27 cellular contexts compared by ENCODE assay signal in genomic region chr12:122519418-122519817, GRCh38. TPM values are rescaled to one million over a fixed set of nuclear protein-coding genes. Genes with fewer than 3 reads are reported as not detected.
DNase-seq lines count a peak whose midpoint lies in the region; ATAC-seq, FAIRE-seq and TF ChIP-seq lines count a peak whose summit lies in the region.
"Had no signal": no experiment of that assay in that cellular context is flagged by ENCODE, and none has a peak within 500 bp of the region (broad histone marks: within the 10 kb centered on the region; RNA-seq: fewer than 3 reads in every experiment).

No MANE protein-coding gene starts in this region.

- H3K36me3 ChIP-seq in K562 (ENCODE audit: control insufficient read depth, insufficient read depth, low read length) (peaks cover 98% of the 10 kb centered on the region), vagina (peaks cover 13 to 76% of the 10 kb centered on the region in 2 donors)

- in situ Hi-C loops in K562 (cut with MboI) = no loop called here

- DNase-seq in T-helper 1 cell (no peak), A549 (ENCODE audit: low read depth in 1 of 2, low spot score in 1 of 2) (no peak), HFFc6 (no peak), K562 (ENCODE audit: extremely low read depth in 1 of 4, low spot score in 3 of 4) (no peak), vagina (ENCODE audit: extremely low spot score in 2 of 2) (no peak), AML-193 (lab: John Stamatoyannopoulos, UW) (no peak), osteocyte (ENCODE audit: extremely low spot score, unreplicated experiment) (no peak)
- DNase-seq: 8988T; activated CD4-positive, alpha-beta T cell treated with anti-CD3 and anti-CD28 coated beads, Interleukin-2, amount 10 ng/mL, durations not matched to agents 24 days and 14 days; activated CD8-positive, alpha-beta memory T cell treated with anti-CD3 and anti-CD28 coated beads, Interleukin-2, amount 50 U/mL, for 4 hours; activated effector memory CD4-positive, alpha-beta T cell treated with Interleukin-2 at 50 U/mL for 16 hours; body of pancreas; H9; hypothalamus; immature natural killer cell; NCI-H146; NCI-H2107; NCI-H82; RPMI8226; sigmoid colon; stimulated activated CD4-positive, alpha-beta T cell treated with anti-CD3 and anti-CD28 coated beads, Interleukin-4, amount 100 ng/mL, for 4 hours; testis had no signal

- no peak for TF ChIP-seq RAD21 in A549 (conservative IDR thresholded peaks at IDR 0.05 in 1 of 2, IDR thresholded peaks at IDR 0.05 in 1 of 2)
- TF ChIP-seq RAD21 in K562 (CRISPR knock-in tag; conservative IDR thresholded peaks at IDR 0.05 in 1 of 2, IDR thresholded peaks at IDR 0.05 in 1 of 2) = no peak

- H3K4me3 ChIP-seq in A549 (no peak overlapping the region), K562 (no peak overlapping the region), vagina (no peak overlapping the region)
- H3K4me3 ChIP-seq: body of pancreas, sigmoid colon, testis had no signal

- H3K79me2 ChIP-seq in K562 (ENCODE audit: control insufficient read depth, insufficient read depth, low read length) = peaks cover 91% of the 10 kb centered on the region

- intact Hi-C loops in K562 (cut with micrococcal nuclease) (no loop called here), vagina (cut with DNase I) (no loop called here)

- peaks cover 57% of the 10 kb centered on the region for H3K4me1 ChIP-seq in A549
- H3K4me1 ChIP-seq in K562 (replicated peaks in 1 of 2; ENCODE audit: control insufficient read depth in 2 of 2, insufficient read depth in 2 of 2, low read length in 2 of 2) = peaks cover 4 to 16% of the 10 kb centered on the region in 2 experiments; a peak in 3 of 5 replicates
- peaks cover 27% of the 10 kb centered on the region for H3K4me1 ChIP-seq in vagina

- TF ChIP-seq CTCF in A549 (IDR thresholded peaks at IDR 0.05) = no peak
- peak; percentile 27; the same call in 1 of the 2 replicates for TF ChIP-seq CTCF in HFFc6 (IDR thresholded peaks at IDR 0.05)
- no peak for TF ChIP-seq CTCF in K562 (IDR thresholded peaks at IDR 0.05 in 2 of 3, conservative IDR thresholded peaks at IDR 0.05 in 1 of 3; ENCODE audit: insufficient read depth in 2 of 3, low read depth in 1 of 3, low read length in 3 of 3)
- no peak for TF ChIP-seq CTCF in vagina (IDR thresholded peaks at IDR 0.05)
- TF ChIP-seq CTCF in osteocyte (IDR thresholded peaks at IDR 0.05) = no peak

- H3K36me3 Mint-ChIP-seq in T-helper 1 cell treated with Interleukin-12 subunit alpha and Interleukin-12 subunit beta and Interleukin-4 antibody, amounts not matched to agents 30 μg/mL and 1 μg/mL, for 36 hours (ENCODE audit: low read depth) = peaks cover 73% of the 10 kb centered on the region
- H3K36me3 Mint-ChIP-seq in HFFc6 (ENCODE audit: low read depth) (peaks cover 78% of the 10 kb centered on the region), osteocyte (ENCODE audit: unreplicated experiment) (peaks cover 65% of the 10 kb centered on the region)

- 89% methylated on average over 1 of the region's 1 CpG for WGBS in A549 (ENCODE audit: missing lambda C conversion rate)
- 100% methylated on average over 1 of the region's 1 CpG for WGBS in K562 (ENCODE audit: insufficient coverage, low coverage, missing lambda C conversion rate)

- no TSS peak for BruUV-seq in K562 (replicated peaks; lab: Mats Ljungman, UMichigan)

- H3K9ac ChIP-seq in K562 (ENCODE audit: insufficient read depth in 1 of 2, low read depth in 2 of 2, low read length in 2 of 2) = no peak overlapping the region
- H3K9ac ChIP-seq: KMS-11 had no signal

- no peak overlapping the region for H3K27ac ChIP-seq in A549
- H3K27ac ChIP-seq in K562 (ENCODE audit: extremely low read depth, low read depth, low read length) = no peak overlapping the region
- H3K27ac ChIP-seq in vagina = no peak overlapping the region
- H3K27ac ChIP-seq: body of pancreas, KMS-11, sigmoid colon, testis, VCaP had no signal

- H3K9me3 ChIP-seq in A549 (no peaks in the 10 kb centered on the region), K562 (replicated peaks; ENCODE audit: control insufficient read depth, insufficient read depth, low read depth, low read length) (no peaks in the 10 kb centered on the region), vagina (no peaks in the 10 kb centered on the region)
- H3K9me3 ChIP-seq: body of pancreas, sigmoid colon, testis had no signal

- peaks cover 33% of the 10 kb centered on the region for H4K20me1 ChIP-seq in K562 (replicated peaks; ENCODE audit: control insufficient read depth, insufficient read depth, low read length)

- TF ChIP-seq POLR2A in A549 (IDR thresholded peaks at IDR 0.05; ENCODE audit: low read length) = no peak
- TF ChIP-seq POLR2A in K562 (conservative IDR thresholded peaks at IDR 0.05) = no peak
- no peak for TF ChIP-seq POLR2A in vagina (IDR thresholded peaks at IDR 0.05)

- peak; percentile 42 to 65; a peak in 3 of 6 replicates for ATAC-seq in A549
- ATAC-seq in K562 = no peak
- ATAC-seq: body of pancreas; stimulated activated memory B cell treated with anti-CD40 and anti-IgM and Interleukin-4, amounts not matched to agents 10 μg/mL and 1 μg/mL and 100 μg/mL, for 72 hours had no signal

- H3K27me3 ChIP-seq in K562 (ENCODE audit: control insufficient read depth in 2 of 2, insufficient read depth in 2 of 2, low read length in 2 of 2) = no peaks in the 10 kb centered on the region
- no peaks in the 10 kb centered on the region for H3K27me3 ChIP-seq in vagina
- H3K27me3 ChIP-seq: body of pancreas, sigmoid colon, testis had no signal

- H3K4me1 Mint-ChIP-seq in T-helper 1 cell treated with Interleukin-12 subunit alpha and Interleukin-12 subunit beta and Interleukin-4 antibody, amounts not matched to agents 30 μg/mL and 1 μg/mL, for 36 hours (ENCODE audit: low read depth) = peaks cover 52% of the 10 kb centered on the region
- H3K4me1 Mint-ChIP-seq in HFFc6 (ENCODE audit: low read depth) = peaks cover 91% of the 10 kb centered on the region
- H3K4me1 Mint-ChIP-seq in osteocyte (ENCODE audit: unreplicated experiment) = peaks cover 61% of the 10 kb centered on the region

- no peak for FAIRE-seq in A549 (lab: Jason Lieb, UNC)
- no peak for FAIRE-seq in K562 (lab: Jason Lieb, UNC)

- H3K27ac Mint-ChIP-seq in T-helper 1 cell treated with Interleukin-12 subunit alpha and Interleukin-12 subunit beta and Interleukin-4 antibody, amounts not matched to agents 30 μg/mL and 1 μg/mL, for 36 hours = peak overlapping the region; percentile 72
- H3K27ac Mint-ChIP-seq in HFFc6 (peak overlapping the region; percentile 24), osteocyte (ENCODE audit: unreplicated experiment) (no peak overlapping the region)
- H3K27ac Mint-ChIP-seq: B cell; immature natural killer cell; stimulated activated memory B cell treated with anti-CD40 and anti-IgM and Interleukin-4, amounts not matched to agents 10 μg/mL and 1 μg/mL and 100 μg/mL, for 72 hours had no signal

- no peaks in the 10 kb centered on the region for H3K27me3 Mint-ChIP-seq in T-helper 1 cell treated with Interleukin-12 subunit alpha and Interleukin-12 subunit beta and Interleukin-4 antibody, amounts not matched to agents 30 μg/mL and 1 μg/mL, for 36 hours (ENCODE audit: low read depth)
- H3K27me3 Mint-ChIP-seq in HFFc6 (ENCODE audit: insufficient read depth) (peaks cover 2% of the 10 kb centered on the region; the same call in 1 of the 2 replicates), osteocyte (ENCODE audit: unreplicated experiment) (no peaks in the 10 kb centered on the region)
- H3K27me3 Mint-ChIP-seq: activated CD4-positive, alpha-beta T cell treated with anti-CD3 and anti-CD28 coated beads, Interleukin-2, amount 10 ng/mL, durations not matched to agents 24 days and 14 days; B cell; stimulated activated memory B cell treated with anti-CD40 and anti-IgM and Interleukin-4, amounts not matched to agents 10 μg/mL and 1 μg/mL and 100 μg/mL, for 72 hours had no signal

- no peak overlapping the region for H2AFZ ChIP-seq in K562 (ENCODE audit: low read depth, low read length)

- TF ChIP-seq EP300 in A549 (IDR thresholded peaks at IDR 0.05) (no peak), K562 (IDR thresholded peaks at IDR 0.05; ENCODE audit: low read length) (no peak)

- H3K9me3 Mint-ChIP-seq in T-helper 1 cell treated with Interleukin-12 subunit alpha and Interleukin-12 subunit beta and Interleukin-4 antibody, amounts not matched to agents 30 μg/mL and 1 μg/mL, for 36 hours = no peaks in the 10 kb centered on the region
- H3K9me3 Mint-ChIP-seq in HFFc6 (peaks cover 5% of the 10 kb centered on the region; the same call in 1 of the 2 replicates), osteocyte (ENCODE audit: unreplicated experiment) (no peaks in the 10 kb centered on the region)
- H3K9me3 Mint-ChIP-seq: activated CD4-positive, alpha-beta T cell treated with anti-CD3 and anti-CD28 coated beads, Interleukin-2, amount 10 ng/mL, durations not matched to agents 24 days and 14 days; H9; immature natural killer cell; stimulated activated memory B cell treated with anti-CD40 and anti-IgM and Interleukin-4, amounts not matched to agents 10 μg/mL and 1 μg/mL and 100 μg/mL, for 72 hours had no signal

- H3K4me2 ChIP-seq in A549 = no peak overlapping the region
- H3K4me2 ChIP-seq in K562 (ENCODE audit: insufficient read depth, low read length) = no peak overlapping the region
- H3K4me2 ChIP-seq: KMS-11 had no signal

- H3K9me1 ChIP-seq in K562 (ENCODE audit: control insufficient read depth, insufficient read depth, low read length) = no peaks in the 10 kb centered on the region

- no peak overlapping the region for H3K4me3 Mint-ChIP-seq in T-helper 1 cell treated with Interleukin-12 subunit alpha and Interleukin-12 subunit beta and Interleukin-4 antibody, amounts not matched to agents 30 μg/mL and 1 μg/mL, for 36 hours
- peak overlapping the region; percentile 16; the same call in 1 of the 2 replicates for H3K4me3 Mint-ChIP-seq in HFFc6
- H3K4me3 Mint-ChIP-seq in osteocyte (ENCODE audit: unreplicated experiment) = no peak overlapping the region
- H3K4me3 Mint-ChIP-seq: activated CD4-positive, alpha-beta T cell treated with anti-CD3 and anti-CD28 coated beads, Interleukin-2, amount 10 ng/mL, durations not matched to agents 24 days and 14 days; B cell; H9; immature natural killer cell; stimulated activated memory B cell treated with anti-CD40 and anti-IgM and Interleukin-4, amounts not matched to agents 10 μg/mL and 1 μg/mL and 100 μg/mL, for 72 hours had no signal

- POLR2A ChIA-PET in A549 (lab: Yijun Ruan, JAX) (interaction anchor here (1.0 kb wide), 1 partner anchor 18 kb away, joined by 3 read pairs; no protein-coding TSS in a partner anchor), K562 (lab: Yijun Ruan, JAX) (interaction anchor here (0.6 to 6.4 kb wide), 4 partner anchors 8 to 19 kb away, joined by 3 to 73 read pairs (median 8); partner anchors contain the start of gene ZCCHC8)

- CTCF ChIA-PET in A549 (lab: Yijun Ruan, JAX) = interaction anchor here (0.6 to 1.7 kb wide), 5 partner anchors 12 to 233 kb away, joined by 3 to 5 read pairs (median 3); partner anchors contain the start of gene DENR
- CTCF ChIA-PET in K562 (lab: Yijun Ruan, JAX; ENCODE audit: low intra/inter-chr PET ratio) = no interaction called here

RNA-seq across cellular contexts. Expression of gene RSRC2, which starts 7.3 kb away (rescaled TPM):
- polyA plus RNA-seq in A549 (2011; rRNA removed) = 43.0 and 83.3 TPM in 2 replicates
- 17.7 and 24.0 TPM in 2 replicates for polyA plus RNA-seq in A549 (2012; cell fraction: cytosol; rRNA removed)
- 21.8 and 27.1 TPM in 2 replicates for polyA plus RNA-seq in A549 (2012; cell fraction: nucleus; rRNA removed)
- polyA plus RNA-seq in A549 (2017; fragmentation: RNase III; extraction: RNeasy Plus Mini Kit Qiagen cat#74134 plus additional on column Dnase treatment) = 72.2 to 75.3 TPM (median 72.8 TPM) in 3 replicates
- 20.0 and 20.8 TPM in 2 replicates for polyA minus RNA-seq in A549 (2011; rRNA and poly(A)+ RNA removed)
- total RNA-seq in HFFc6 (2021; fragmentation: NEBNext Ultra II Directional; extraction: Animal tissue kit (Norgen Biotek cat#: 25700)) = 10 to 100 TPM; 38.7 to 52.7 (median 44.2) TPM
- 98.7 and 318 TPM in 2 replicates for total RNA-seq in K562 (2011; cell fraction: chromatin; rRNA removed; ENCODE audit: low replicate concordance)
- total RNA-seq in K562 (2011; cell fraction: nucleolus; rRNA removed) = 46.5 and 58.4 TPM in 2 replicates
- 128 and 216 TPM in 2 replicates for total RNA-seq in K562 (2011; cell fraction: nucleoplasm; rRNA removed)
- 65.9 and 83.6 TPM in 2 replicates for total RNA-seq in K562 (2014; rRNA removed)
- 112 and 125 TPM in 2 replicates for total RNA-seq in K562 (2014; rRNA removed; fragmentation: Illumina TruSeq; extraction: Trizol)
- 109 and 120 TPM in 2 replicates for total RNA-seq in K562 (2015; rRNA removed; fragmentation: Illumina TruSeq; extraction: Trizol)
- 55.5 and 56.9 TPM in 2 replicates for total RNA-seq in K562 (2021)
- polyA plus RNA-seq in K562 (2011; rRNA removed) = 66.6 and 70.1 TPM in 2 replicates
- 4.7 and 14.5 TPM in 2 replicates for polyA plus RNA-seq in K562 (2011; cell fraction: cytosol; rRNA removed)
- polyA plus RNA-seq in K562 (2011; cell fraction: nucleus; rRNA removed) = 82.9 and 129 TPM in 2 replicates
- polyA plus RNA-seq in K562 (2012) = 44.7 and 51.8 TPM in 2 replicates
- 87.5 and 123 TPM in 2 replicates for polyA plus RNA-seq in K562 (2014; fragmentation: Illumina TruSeq; extraction: Trizol)
- polyA plus RNA-seq in K562 (2014; fragmentation: Nextera tagmentation; extraction: Ambion mirVana) = 10 to 100 TPM; 52.6 to 72.3 TPM
- polyA plus RNA-seq in K562 (2014; rRNA removed) = 65.0 and 80.3 TPM in 2 replicates
- 55.6 and 64.7 TPM in 2 replicates for polyA minus RNA-seq in K562 (2011; rRNA and poly(A)+ RNA removed)
- polyA minus RNA-seq in K562 (2011; cell fraction: cytosol; rRNA and poly(A)+ RNA removed) = 13.8 and 20.4 TPM in 2 replicates
- polyA minus RNA-seq in K562 (2011; cell fraction: nucleus; rRNA and poly(A)+ RNA removed) = 44.2 and 98.2 TPM in 2 replicates
- 93.3 TPM for total RNA-seq in vagina
- 64.9 and 67.9 TPM in 2 replicates for total RNA-seq in osteocyte

RNA-seq across cellular contexts. Expression of gene KNTC1, which starts 7.6 kb away (rescaled TPM):
- polyA plus RNA-seq in A549 (2011; rRNA removed) (61.1 and 68.7 TPM in 2 replicates), A549 (2017; fragmentation: RNase III; extraction: RNeasy Plus Mini Kit Qiagen cat#74134 plus additional on column Dnase treatment) (30.6 to 34.3 TPM (median 33.8 TPM) in 3 replicates), K562 (2011; rRNA removed) (130 and 146 TPM in 2 replicates), K562 (2014; fragmentation: Illumina TruSeq; extraction: Trizol) (74.1 and 99.6 TPM in 2 replicates), K562 (2014; fragmentation: Nextera tagmentation; extraction: Ambion mirVana) (10 to 100 TPM; 38.9 to 57.8 TPM), K562 (2014; rRNA removed) (102 and 103 TPM in 2 replicates)
- polyA plus RNA-seq in A549 (2012; cell fraction: cytosol; rRNA removed) = 26.6 and 29.2 TPM in 2 replicates
- 80.4 and 119 TPM in 2 replicates for polyA plus RNA-seq in A549 (2012; cell fraction: nucleus; rRNA removed)
- 53.5 and 53.8 TPM in 2 replicates for polyA minus RNA-seq in A549 (2011; rRNA and poly(A)+ RNA removed)
- total RNA-seq in HFFc6 (2021; fragmentation: NEBNext Ultra II Directional; extraction: Animal tissue kit (Norgen Biotek cat#: 25700)) = 10 to 100 TPM; 11.7 to 25.0 (median 19.6) TPM
- 430 and 898 TPM in 2 replicates for total RNA-seq in K562 (2011; cell fraction: chromatin; rRNA removed; ENCODE audit: low replicate concordance)
- total RNA-seq in K562 (2011; cell fraction: nucleolus; rRNA removed) = 165 and 228 TPM in 2 replicates
- total RNA-seq in K562 (2011; cell fraction: nucleoplasm; rRNA removed) = 371 and 438 TPM in 2 replicates
- total RNA-seq in K562 (2014; rRNA removed) (62.7 and 69.9 TPM in 2 replicates), K562 (2014; rRNA removed; fragmentation: Illumina TruSeq; extraction: Trizol) (134 and 135 TPM in 2 replicates), K562 (2015; rRNA removed; fragmentation: Illumina TruSeq; extraction: Trizol) (110 and 120 TPM in 2 replicates), K562 (2021) (82.3 and 83.1 TPM in 2 replicates), vagina (18.7 TPM), osteocyte (14.1 and 18.5 TPM in 2 replicates)
- polyA plus RNA-seq in K562 (2011; cell fraction: cytosol; rRNA removed) = 26.7 and 41.9 TPM in 2 replicates
- 353 and 375 TPM in 2 replicates for polyA plus RNA-seq in K562 (2011; cell fraction: nucleus; rRNA removed)
- 55.8 and 85.6 TPM in 2 replicates for polyA plus RNA-seq in K562 (2012)
- 198 and 218 TPM in 2 replicates for polyA minus RNA-seq in K562 (2011; rRNA and poly(A)+ RNA removed)
- polyA minus RNA-seq in K562 (2011; cell fraction: cytosol; rRNA and poly(A)+ RNA removed) = 42.0 and 54.2 TPM in 2 replicates
- polyA minus RNA-seq in K562 (2011; cell fraction: nucleus; rRNA and poly(A)+ RNA removed) = 158 and 332 TPM in 2 replicates

RNA-seq across cellular contexts. Expression of gene ZCCHC8, which starts 18.7 kb away (rescaled TPM):
- polyA plus RNA-seq in A549 (2011; rRNA removed) = 35.6 and 40.1 TPM in 2 replicates
- 17.0 and 18.9 TPM in 2 replicates for polyA plus RNA-seq in A549 (2012; cell fraction: cytosol; rRNA removed)
- 27.9 and 41.5 TPM in 2 replicates for polyA plus RNA-seq in A549 (2012; cell fraction: nucleus; rRNA removed)
- 20.9 to 23.2 TPM (median 21.1 TPM) in 3 replicates for polyA plus RNA-seq in A549 (2017; fragmentation: RNase III; extraction: RNeasy Plus Mini Kit Qiagen cat#74134 plus additional on column Dnase treatment)
- polyA minus RNA-seq in A549 (2011; rRNA and poly(A)+ RNA removed) = 22.8 and 23.7 TPM in 2 replicates
- total RNA-seq in HFFc6 (2021; fragmentation: NEBNext Ultra II Directional; extraction: Animal tissue kit (Norgen Biotek cat#: 25700)) = 10 to 100 TPM in 5 of 6 experiments, 1 to 10 TPM in 1; 9.7 to 13.1 (median 11.4) TPM
- 46.3 and 139 TPM in 2 replicates for total RNA-seq in K562 (2011; cell fraction: chromatin; rRNA removed; ENCODE audit: low replicate concordance)
- 22.3 and 27.9 TPM in 2 replicates for total RNA-seq in K562 (2011; cell fraction: nucleolus; rRNA removed)
- total RNA-seq in K562 (2011; cell fraction: nucleoplasm; rRNA removed) = 46.5 and 73.4 TPM in 2 replicates
- 25.3 and 27.7 TPM in 2 replicates for total RNA-seq in K562 (2014; rRNA removed)
- total RNA-seq in K562 (2014; rRNA removed; fragmentation: Illumina TruSeq; extraction: Trizol) = 41.1 and 50.2 TPM in 2 replicates
- 32.5 and 36.5 TPM in 2 replicates for total RNA-seq in K562 (2015; rRNA removed; fragmentation: Illumina TruSeq; extraction: Trizol)
- total RNA-seq in K562 (2021) = 34.1 and 36.0 TPM in 2 replicates
- polyA plus RNA-seq in K562 (2011; rRNA removed) = 28.9 and 32.0 TPM in 2 replicates
- polyA plus RNA-seq in K562 (2011; cell fraction: cytosol; rRNA removed) = 15.4 and 21.2 TPM in 2 replicates
- 40.8 and 51.1 TPM in 2 replicates for polyA plus RNA-seq in K562 (2011; cell fraction: nucleus; rRNA removed)
- 21.2 and 36.6 TPM in 2 replicates for polyA plus RNA-seq in K562 (2012)
- 41.3 and 50.9 TPM in 2 replicates for polyA plus RNA-seq in K562 (2014; fragmentation: Illumina TruSeq; extraction: Trizol)
- polyA plus RNA-seq in K562 (2014; fragmentation: Nextera tagmentation; extraction: Ambion mirVana) = 10 to 100 TPM; 14.8 to 20.7 TPM
- polyA plus RNA-seq in K562 (2014; rRNA removed) = 34.8 and 37.9 TPM in 2 replicates
- polyA minus RNA-seq in K562 (2011; rRNA and poly(A)+ RNA removed) = 27.6 and 29.6 TPM in 2 replicates
- polyA minus RNA-seq in K562 (2011; cell fraction: cytosol; rRNA and poly(A)+ RNA removed) = 13.9 and 15.6 TPM in 2 replicates
- 15.1 and 30.9 TPM in 2 replicates for polyA minus RNA-seq in K562 (2011; cell fraction: nucleus; rRNA and poly(A)+ RNA removed)
- total RNA-seq in vagina = 28.2 TPM
- 27.6 and 28.0 TPM in 2 replicates for total RNA-seq in osteocyte
